Comparison of ENCODE assay signal across 7 cellular contexts in genomic region chr16:50245417-50246298, GRCh38. TPM values are rescaled to one million over a fixed set of nuclear protein-coding genes. Genes with fewer than 3 reads are reported as not detected.
DNase-seq lines count a peak whose midpoint lies in the region; TF ChIP-seq lines count a peak whose summit lies in the region.

No MANE protein-coding gene starts in this region.

- H3K9me3 ChIP-seq in fibroblast of lung (ENCODE audit: control insufficient read depth, insufficient read depth, low read depth, low read length), result no peaks in the 10 kb centered on the region
- no peaks in the 10 kb centered on the region for H3K9me3 ChIP-seq in tibial artery

- peak overlapping the region; percentile 83 for H3K27ac Mint-ChIP-seq in HFFc6
- H3K27ac Mint-ChIP-seq in nephron, result no peak overlapping the region

- peaks cover 6% of the 10 kb centered on the region for H3K4me1 ChIP-seq in fibroblast of lung (ENCODE audit: control insufficient read depth, extremely low read depth, insufficient read depth, low read length)
- peaks cover 0 to 21% (median 18%) of the 10 kb centered on the region in 4 donors for H3K4me1 ChIP-seq in tibial artery

- peak overlapping the region; percentile 44 for H2AFZ ChIP-seq in fibroblast of lung (ENCODE audit: low read length)

- no peaks in the 10 kb centered on the region for H3K27me3 ChIP-seq in fibroblast of lung (ENCODE audit: control insufficient read depth, insufficient read depth, low read length)
- H3K27me3 ChIP-seq in tibial artery, result no peaks in the 10 kb centered on the region

- H3K9me3 Mint-ChIP-seq in HFFc6, result no peaks in the 10 kb centered on the region
- no peaks in the 10 kb centered on the region for H3K9me3 Mint-ChIP-seq in nephron

- H3K4me1 Mint-ChIP-seq in HFFc6 (ENCODE audit: low read depth), result peaks cover 24% of the 10 kb centered on the region
- H3K4me1 Mint-ChIP-seq in nephron, result no peaks in the 10 kb centered on the region

- H4K20me1 ChIP-seq in fibroblast of lung (ENCODE audit: control insufficient read depth, extremely low read depth, insufficient read depth, low read length), result no peaks in the 10 kb centered on the region

- H3K4me2 ChIP-seq in fibroblast of lung (ENCODE audit: extremely low read depth, insufficient read depth, low read length), result peak overlapping the region; percentile 82

- peak overlapping the region; percentile 42 to 62 (median 46) for H3K4me3 ChIP-seq in fibroblast of lung (replicated peaks in 1 of 4; ENCODE audit: control extremely low read depth in 1 of 4, insufficient read depth in 1 of 4, low read depth in 3 of 4, low read length in 4 of 4)
- peak overlapping the region; percentile 61 to 76 for H3K4me3 ChIP-seq in tibial artery

- DNase-seq in GM13977 (ENCODE audit: low spot score), result peak; percentile 96
- peak; percentile 48 for DNase-seq in HFFc6
- DNase-seq in NCI-H2171 (lab: John Stamatoyannopoulos, UW), result peak; percentile 48
- DNase-seq in activated T-cell treated with anti-CD3 and anti-CD28 coated beads for 4 hours, result peak; percentile 65
- DNase-seq in fibroblast of lung (ENCODE audit: low read depth in 2 of 2), result peak; percentile 66 to 71
- peak; percentile 63 to 77 for DNase-seq in tibial artery

- H3K4me3 Mint-ChIP-seq in HFFc6 (peak overlapping the region; percentile 82), nephron (peak overlapping the region; percentile 69 to 78 (median 78))

- H3K79me2 ChIP-seq in fibroblast of lung (ENCODE audit: control insufficient read depth, insufficient read depth, low read length), result no peaks in the 10 kb centered on the region

- peak overlapping the region; percentile 67 for H3K9ac ChIP-seq in fibroblast of lung (ENCODE audit: insufficient read depth, low read length)

- peaks cover 4% of the 10 kb centered on the region for H3K27me3 Mint-ChIP-seq in HFFc6 (ENCODE audit: insufficient read depth)
- H3K27me3 Mint-ChIP-seq in nephron (ENCODE audit: low read depth), result peaks cover 43% of the 10 kb centered on the region

- H3K27ac ChIP-seq in fibroblast of lung (ENCODE audit: insufficient read depth, low read length), result peak overlapping the region; percentile 14
- H3K27ac ChIP-seq in tibial artery, result peak overlapping the region; percentile 65

- H3K36me3 ChIP-seq in fibroblast of lung (ENCODE audit: control insufficient read depth, insufficient read depth, low read length) (no peaks in the 10 kb centered on the region), tibial artery (no peaks in the 10 kb centered on the region)

- intact Hi-C loops in tibial artery (cut with DNase I; ENCODE audit: low total_unique reads), result loop anchor here (10.0 kb wide), 3 partner anchors 109 to 419 kb away; partner anchors contain the start of gene NKD1

- peak; percentile 60 for TF ChIP-seq CTCF in GM13977 (IDR thresholded peaks at IDR 0.05; ENCODE audit: extremely low read depth, insufficient read depth, missing control alignments)
- peak; percentile 62 for TF ChIP-seq CTCF in HFFc6 (IDR thresholded peaks at IDR 0.05)
- no peak for TF ChIP-seq CTCF in fibroblast of lung (conservative IDR thresholded peaks at IDR 0.05 in 1 of 2, IDR thresholded peaks at IDR 0.05 in 1 of 2; ENCODE audit: low read depth in 1 of 2, low read length in 2 of 2)
- no peak for TF ChIP-seq CTCF in nephron (IDR thresholded peaks at IDR 0.05; ENCODE audit: unreplicated experiment in 3 of 3)
- peak in 1 of 2 experiments; percentile 10 for TF ChIP-seq CTCF in tibial artery (IDR thresholded peaks at IDR 0.05)

- in situ Hi-C loops in GM13977 (cut with MboI; ENCODE audit: low pct_unique_long_range_greater_than_20kb, low sequenced_read_pairs, unreplicated experiment), result no loop called here

- H3K36me3 Mint-ChIP-seq in HFFc6 (ENCODE audit: low read depth) (no peaks in the 10 kb centered on the region), nephron (ENCODE audit: low read depth) (no peaks in the 10 kb centered on the region)

RNA-seq across cellular contexts. Expression of gene ADCY7, which starts 20.7 kb away (rescaled TPM):
- total RNA-seq in HFFc6 (2021; fragmentation: NEBNext Ultra II Directional; extraction: Animal tissue kit (Norgen Biotek cat#: 25700)), result 10 to 100 TPM; 32.7 to 48.1 (median 41.9) TPM
- 34.0 and 34.7 TPM in 2 replicates for total RNA-seq in fibroblast of lung
- 9.4 and 9.9 TPM in 2 replicates for polyA plus RNA-seq in fibroblast of lung
- 11.4 and 13.9 TPM in 2 replicates for polyA plus RNA-seq in fibroblast of lung (2012)
- 27.4 and 53.6 TPM in 2 replicates for polyA minus RNA-seq in fibroblast of lung (ENCODE audit: low replicate concordance)

Comparison
In these comparisons a context has a peak if more than half of its experiments do, and no peak if none do; other contexts are left out.
1. Peak in every context shown above with its lines: DNase-seq, H3K4me3 ChIP-seq and H3K27ac ChIP-seq.
2. CTCF ChIP-seq: peak in GM13977 (single experiment) and HFFc6 (single experiment); none in fibroblast of lung (0 of 2) and nephron (0 of 3).